1 cellular context compared by ENCODE assay signal in the genomic region with DNA sequence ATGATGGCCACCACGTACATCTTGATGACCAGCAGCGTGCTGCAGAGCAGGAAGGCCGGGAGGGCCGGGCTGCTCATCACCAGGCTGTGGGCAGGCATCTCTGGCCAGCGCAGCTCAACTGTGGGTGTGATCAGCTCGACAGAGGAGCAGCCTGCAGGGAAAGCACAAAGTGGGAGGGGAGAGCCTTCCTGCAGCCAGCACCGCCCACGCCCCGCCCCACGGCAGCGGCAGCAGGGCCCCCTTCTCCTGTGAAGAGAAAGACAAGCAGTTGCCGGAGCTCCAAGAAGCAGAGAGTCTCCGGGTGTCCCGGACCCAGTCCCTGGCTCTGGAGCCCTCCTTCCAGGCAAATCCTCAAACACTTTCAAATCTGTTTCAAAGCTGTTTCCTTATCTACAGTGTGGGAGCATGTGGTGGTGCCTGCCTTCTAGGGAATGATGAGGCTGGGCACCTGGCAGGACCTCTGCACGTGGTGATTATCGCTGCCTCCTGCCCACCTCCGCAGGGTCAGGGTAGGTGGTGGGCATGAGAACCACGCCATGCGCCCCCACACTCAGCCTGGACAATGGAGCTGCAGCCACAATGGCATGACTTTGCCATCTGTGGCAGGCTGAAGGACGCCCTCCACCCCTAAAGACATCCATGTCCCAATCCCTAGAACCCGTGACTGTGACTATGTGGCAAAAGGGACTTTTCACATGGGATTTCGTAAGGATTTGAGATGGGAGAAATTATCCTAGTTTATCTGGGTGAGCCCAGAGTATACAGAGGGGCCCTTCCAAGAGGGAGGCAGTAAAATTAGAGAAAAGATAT.
TF ChIP-seq lines count a peak whose summit lies in the region.

A gene with protein sequence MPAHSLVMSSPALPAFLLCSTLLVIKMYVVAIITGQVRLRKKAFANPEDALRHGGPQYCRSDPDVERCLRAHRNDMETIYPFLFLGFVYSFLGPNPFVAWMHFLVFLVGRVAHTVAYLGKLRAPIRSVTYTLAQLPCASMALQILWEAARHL (minus strand): TSS at position 128 of the 810 bp plus-strand sequence. CDS start 30 bp downstream, at position 98.

TF ChIP-seq in HepG2, 621 proteins besides CTCF, POLR2A, EP300 and RAD21:
- TF ChIP-seq, protein P1, sequence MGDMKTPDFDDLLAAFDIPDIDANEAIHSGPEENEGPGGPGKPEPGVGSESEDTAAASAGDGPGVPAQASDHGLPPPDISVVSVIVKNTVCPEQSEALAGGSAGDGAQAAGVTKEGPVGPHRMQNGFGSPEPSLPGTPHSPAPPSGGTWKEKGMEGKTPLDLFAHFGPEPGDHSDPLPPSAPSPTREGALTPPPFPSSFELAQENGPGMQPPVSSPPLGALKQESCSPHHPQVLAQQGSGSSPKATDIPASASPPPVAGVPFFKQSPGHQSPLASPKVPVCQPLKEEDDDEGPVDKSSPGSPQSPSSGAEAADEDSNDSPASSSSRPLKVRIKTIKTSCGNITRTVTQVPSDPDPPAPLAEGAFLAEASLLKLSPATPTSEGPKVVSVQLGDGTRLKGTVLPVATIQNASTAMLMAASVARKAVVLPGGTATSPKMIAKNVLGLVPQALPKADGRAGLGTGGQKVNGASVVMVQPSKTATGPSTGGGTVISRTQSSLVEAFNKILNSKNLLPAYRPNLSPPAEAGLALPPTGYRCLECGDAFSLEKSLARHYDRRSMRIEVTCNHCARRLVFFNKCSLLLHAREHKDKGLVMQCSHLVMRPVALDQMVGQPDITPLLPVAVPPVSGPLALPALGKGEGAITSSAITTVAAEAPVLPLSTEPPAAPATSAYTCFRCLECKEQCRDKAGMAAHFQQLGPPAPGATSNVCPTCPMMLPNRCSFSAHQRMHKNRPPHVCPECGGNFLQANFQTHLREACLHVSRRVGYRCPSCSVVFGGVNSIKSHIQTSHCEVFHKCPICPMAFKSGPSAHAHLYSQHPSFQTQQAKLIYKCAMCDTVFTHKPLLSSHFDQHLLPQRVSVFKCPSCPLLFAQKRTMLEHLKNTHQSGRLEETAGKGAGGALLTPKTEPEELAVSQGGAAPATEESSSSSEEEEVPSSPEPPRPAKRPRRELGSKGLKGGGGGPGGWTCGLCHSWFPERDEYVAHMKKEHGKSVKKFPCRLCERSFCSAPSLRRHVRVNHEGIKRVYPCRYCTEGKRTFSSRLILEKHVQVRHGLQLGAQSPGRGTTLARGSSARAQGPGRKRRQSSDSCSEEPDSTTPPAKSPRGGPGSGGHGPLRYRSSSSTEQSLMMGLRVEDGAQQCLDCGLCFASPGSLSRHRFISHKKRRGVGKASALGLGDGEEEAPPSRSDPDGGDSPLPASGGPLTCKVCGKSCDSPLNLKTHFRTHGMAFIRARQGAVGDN (CRISPR knock-in tag; IDR thresholded peaks at IDR 0.05) = peak; percentile 21; the same call in 1 of the 2 replicates
- TF ChIP-seq, protein P2, sequence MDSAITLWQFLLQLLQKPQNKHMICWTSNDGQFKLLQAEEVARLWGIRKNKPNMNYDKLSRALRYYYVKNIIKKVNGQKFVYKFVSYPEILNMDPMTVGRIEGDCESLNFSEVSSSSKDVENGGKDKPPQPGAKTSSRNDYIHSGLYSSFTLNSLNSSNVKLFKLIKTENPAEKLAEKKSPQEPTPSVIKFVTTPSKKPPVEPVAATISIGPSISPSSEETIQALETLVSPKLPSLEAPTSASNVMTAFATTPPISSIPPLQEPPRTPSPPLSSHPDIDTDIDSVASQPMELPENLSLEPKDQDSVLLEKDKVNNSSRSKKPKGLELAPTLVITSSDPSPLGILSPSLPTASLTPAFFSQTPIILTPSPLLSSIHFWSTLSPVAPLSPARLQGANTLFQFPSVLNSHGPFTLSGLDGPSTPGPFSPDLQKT (CRISPR knock-in tag; IDR thresholded peaks at IDR 0.05; ENCODE audit: borderline replicate concordance) = no peak
